In the genomic region with DNA sequence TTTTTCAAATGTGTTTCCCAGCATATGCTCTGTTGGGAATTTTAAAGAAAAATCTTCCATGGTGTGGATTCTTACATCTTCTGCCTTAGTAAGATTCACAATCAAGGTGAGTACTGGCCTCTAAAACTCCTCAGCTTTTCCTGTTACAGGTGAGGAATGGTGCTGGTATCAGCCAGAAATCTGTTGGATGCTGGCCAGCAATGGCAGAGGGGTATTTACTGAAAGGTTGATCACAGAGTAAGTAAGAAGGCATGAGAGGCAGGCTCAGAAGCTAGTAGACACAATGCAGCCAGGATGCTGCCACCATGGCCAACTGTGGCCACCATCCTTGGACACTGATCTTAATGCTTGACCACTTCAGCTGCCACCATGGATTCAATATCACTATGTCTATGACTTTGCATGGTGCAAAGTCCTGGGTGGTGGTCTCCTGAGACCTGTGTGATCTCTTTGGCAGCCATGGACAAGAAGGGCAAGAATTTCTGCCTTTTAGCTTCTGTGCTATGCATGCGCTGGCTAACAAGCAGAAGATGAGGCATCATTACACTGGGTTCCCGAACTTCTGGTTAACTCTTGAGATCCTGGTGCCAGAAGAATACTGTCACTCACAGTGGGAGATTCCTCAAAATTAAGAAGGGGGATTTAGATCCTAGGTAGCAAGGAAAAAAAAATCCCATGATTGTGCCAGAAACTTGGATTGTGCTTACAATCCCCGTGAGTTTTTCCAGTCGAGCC, we compare ENCODE assay signal across 1 cellular context.
TF ChIP-seq lines count a peak whose summit lies in the region.

No MANE protein-coding gene starts in this region.

TF ChIP-seq in GM23338, 12 proteins besides CTCF, POLR2A, EP300 and RAD21 (continued from another document):
- TF ChIP-seq, protein P1, sequence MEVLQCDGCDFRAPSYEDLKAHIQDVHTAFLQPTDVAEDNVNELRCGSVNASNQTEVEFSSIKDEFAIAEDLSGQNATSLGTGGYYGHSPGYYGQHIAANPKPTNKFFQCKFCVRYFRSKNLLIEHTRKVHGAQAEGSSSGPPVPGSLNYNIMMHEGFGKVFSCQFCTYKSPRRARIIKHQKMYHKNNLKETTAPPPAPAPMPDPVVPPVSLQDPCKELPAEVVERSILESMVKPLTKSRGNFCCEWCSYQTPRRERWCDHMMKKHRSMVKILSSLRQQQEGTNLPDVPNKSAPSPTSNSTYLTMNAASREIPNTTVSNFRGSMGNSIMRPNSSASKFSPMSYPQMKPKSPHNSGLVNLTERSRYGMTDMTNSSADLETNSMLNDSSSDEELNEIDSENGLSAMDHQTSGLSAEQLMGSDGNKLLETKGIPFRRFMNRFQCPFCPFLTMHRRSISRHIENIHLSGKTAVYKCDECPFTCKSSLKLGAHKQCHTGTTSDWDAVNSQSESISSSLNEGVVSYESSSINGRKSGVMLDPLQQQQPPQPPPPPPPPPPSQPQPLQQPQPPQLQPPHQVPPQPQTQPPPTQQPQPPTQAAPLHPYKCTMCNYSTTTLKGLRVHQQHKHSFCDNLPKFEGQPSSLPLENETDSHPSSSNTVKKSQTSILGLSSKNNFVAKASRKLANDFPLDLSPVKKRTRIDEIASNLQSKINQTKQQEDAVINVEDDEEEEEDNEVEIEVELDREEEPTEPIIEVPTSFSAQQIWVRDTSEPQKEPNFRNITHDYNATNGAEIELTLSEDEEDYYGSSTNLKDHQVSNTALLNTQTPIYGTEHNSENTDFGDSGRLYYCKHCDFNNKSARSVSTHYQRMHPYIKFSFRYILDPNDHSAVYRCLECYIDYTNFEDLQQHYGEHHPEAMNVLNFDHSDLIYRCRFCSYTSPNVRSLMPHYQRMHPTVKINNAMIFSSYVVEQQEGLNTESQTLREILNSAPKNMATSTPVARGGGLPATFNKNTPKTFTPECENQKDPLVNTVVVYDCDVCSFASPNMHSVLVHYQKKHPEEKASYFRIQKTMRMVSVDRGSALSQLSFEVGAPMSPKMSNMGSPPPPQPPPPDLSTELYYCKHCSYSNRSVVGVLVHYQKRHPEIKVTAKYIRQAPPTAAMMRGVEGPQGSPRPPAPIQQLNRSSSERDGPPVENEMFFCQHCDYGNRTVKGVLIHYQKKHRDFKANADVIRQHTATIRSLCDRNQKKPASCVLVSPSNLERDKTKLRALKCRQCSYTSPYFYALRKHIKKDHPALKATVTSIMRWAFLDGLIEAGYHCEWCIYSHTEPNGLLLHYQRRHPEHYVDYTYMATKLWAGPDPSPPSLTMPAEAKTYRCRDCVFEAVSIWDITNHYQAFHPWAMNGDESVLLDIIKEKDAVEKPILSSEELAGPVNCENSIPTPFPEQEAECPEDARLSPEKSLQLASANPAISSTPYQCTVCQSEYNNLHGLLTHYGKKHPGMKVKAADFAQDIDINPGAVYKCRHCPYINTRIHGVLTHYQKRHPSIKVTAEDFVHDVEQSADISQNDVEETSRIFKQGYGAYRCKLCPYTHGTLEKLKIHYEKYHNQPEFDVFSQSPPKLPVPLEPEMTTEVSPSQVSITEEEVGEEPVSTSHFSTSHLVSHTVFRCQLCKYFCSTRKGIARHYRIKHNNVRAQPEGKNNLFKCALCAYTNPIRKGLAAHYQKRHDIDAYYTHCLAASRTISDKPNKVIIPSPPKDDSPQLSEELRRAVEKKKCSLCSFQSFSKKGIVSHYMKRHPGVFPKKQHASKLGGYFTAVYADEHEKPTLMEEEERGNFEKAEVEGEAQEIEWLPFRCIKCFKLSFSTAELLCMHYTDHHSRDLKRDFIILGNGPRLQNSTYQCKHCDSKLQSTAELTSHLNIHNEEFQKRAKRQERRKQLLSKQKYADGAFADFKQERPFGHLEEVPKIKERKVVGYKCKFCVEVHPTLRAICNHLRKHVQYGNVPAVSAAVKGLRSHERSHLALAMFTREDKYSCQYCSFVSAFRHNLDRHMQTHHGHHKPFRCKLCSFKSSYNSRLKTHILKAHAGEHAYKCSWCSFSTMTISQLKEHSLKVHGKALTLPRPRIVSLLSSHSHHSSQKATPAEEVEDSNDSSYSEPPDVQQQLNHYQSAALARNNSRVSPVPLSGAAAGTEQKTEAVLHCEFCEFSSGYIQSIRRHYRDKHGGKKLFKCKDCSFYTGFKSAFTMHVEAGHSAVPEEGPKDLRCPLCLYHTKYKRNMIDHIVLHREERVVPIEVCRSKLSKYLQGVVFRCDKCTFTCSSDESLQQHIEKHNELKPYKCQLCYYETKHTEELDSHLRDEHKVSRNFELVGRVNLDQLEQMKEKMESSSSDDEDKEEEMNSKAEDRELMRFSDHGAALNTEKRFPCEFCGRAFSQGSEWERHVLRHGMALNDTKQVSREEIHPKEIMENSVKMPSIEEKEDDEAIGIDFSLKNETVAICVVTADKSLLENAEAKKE (CRISPR knock-in tag; IDR thresholded peaks at IDR 0.05): no peak
- TF ChIP-seq CREB1 (CRISPR knock-in tag; IDR thresholded peaks at IDR 0.05; ENCODE audit: low read depth) (no peak), EZH2 (IDR thresholded peaks at IDR 0.05; ENCODE audit: low read depth, unreplicated experiment) (no peak), ZNF114 (CRISPR knock-in tag; IDR thresholded peaks at IDR 0.05) (no peak), STAT1 (IDR thresholded peaks at IDR 0.05; ENCODE audit: unreplicated experiment) (no peak), JUNB (IDR thresholded peaks at IDR 0.05; ENCODE audit: unreplicated experiment) (no peak), POLR2AphosphoS5 (IDR thresholded peaks at IDR 0.05; ENCODE audit: low read depth) (no peak)
- TF ChIP-seq, protein P2, sequence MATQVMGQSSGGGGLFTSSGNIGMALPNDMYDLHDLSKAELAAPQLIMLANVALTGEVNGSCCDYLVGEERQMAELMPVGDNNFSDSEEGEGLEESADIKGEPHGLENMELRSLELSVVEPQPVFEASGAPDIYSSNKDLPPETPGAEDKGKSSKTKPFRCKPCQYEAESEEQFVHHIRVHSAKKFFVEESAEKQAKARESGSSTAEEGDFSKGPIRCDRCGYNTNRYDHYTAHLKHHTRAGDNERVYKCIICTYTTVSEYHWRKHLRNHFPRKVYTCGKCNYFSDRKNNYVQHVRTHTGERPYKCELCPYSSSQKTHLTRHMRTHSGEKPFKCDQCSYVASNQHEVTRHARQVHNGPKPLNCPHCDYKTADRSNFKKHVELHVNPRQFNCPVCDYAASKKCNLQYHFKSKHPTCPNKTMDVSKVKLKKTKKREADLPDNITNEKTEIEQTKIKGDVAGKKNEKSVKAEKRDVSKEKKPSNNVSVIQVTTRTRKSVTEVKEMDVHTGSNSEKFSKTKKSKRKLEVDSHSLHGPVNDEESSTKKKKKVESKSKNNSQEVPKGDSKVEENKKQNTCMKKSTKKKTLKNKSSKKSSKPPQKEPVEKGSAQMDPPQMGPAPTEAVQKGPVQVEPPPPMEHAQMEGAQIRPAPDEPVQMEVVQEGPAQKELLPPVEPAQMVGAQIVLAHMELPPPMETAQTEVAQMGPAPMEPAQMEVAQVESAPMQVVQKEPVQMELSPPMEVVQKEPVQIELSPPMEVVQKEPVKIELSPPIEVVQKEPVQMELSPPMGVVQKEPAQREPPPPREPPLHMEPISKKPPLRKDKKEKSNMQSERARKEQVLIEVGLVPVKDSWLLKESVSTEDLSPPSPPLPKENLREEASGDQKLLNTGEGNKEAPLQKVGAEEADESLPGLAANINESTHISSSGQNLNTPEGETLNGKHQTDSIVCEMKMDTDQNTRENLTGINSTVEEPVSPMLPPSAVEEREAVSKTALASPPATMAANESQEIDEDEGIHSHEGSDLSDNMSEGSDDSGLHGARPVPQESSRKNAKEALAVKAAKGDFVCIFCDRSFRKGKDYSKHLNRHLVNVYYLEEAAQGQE (IDR thresholded peaks at IDR 0.05; ENCODE audit: unreplicated experiment): no peak
TF ChIP-seq in GM23338: peak in this region for 0.
